ENCODE assay signal across 1 cellular context in the genomic region with DNA sequence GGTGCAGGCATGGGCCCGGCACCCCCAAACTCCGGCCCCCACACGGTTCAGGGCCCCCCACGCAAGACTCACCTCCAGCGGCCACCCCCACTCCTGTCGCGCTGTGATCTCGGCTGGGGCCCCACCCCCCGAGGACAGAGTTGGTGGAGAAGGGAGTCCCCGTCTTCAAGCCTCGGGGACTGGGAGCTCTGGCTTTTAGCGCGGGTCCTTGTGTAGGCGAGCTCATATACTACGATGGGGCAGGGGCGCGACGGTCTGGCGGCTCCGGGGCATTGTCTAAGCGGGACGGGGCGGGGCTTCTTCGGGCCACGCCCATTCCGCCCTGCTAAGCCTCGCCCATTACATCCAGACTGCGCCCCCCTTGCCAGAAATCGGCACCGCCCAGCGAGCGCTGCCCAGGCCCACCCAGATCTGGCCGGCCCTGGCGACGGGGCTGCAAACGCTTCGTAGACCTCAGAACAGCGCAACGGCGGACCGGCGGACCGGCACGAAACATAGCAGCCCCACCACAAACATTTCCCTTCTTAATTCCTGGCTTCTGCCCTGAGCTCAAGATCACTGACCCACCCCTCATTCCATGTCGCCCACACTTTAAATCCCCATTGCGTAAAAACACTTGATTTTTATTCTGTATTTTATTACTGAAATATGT.
TF ChIP-seq lines count a peak whose summit lies in the region.

No MANE protein-coding gene starts in this region.

TF ChIP-seq in HepG2, 621 proteins besides CTCF, POLR2A, EP300 and RAD21 (continued from another document and continues in another):
- TF ChIP-seq, protein P1, sequence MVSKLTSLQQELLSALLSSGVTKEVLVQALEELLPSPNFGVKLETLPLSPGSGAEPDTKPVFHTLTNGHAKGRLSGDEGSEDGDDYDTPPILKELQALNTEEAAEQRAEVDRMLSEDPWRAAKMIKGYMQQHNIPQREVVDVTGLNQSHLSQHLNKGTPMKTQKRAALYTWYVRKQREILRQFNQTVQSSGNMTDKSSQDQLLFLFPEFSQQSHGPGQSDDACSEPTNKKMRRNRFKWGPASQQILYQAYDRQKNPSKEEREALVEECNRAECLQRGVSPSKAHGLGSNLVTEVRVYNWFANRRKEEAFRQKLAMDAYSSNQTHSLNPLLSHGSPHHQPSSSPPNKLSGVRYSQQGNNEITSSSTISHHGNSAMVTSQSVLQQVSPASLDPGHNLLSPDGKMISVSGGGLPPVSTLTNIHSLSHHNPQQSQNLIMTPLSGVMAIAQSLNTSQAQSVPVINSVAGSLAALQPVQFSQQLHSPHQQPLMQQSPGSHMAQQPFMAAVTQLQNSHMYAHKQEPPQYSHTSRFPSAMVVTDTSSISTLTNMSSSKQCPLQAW (CRISPR knock-in tag; IDR thresholded peaks at IDR 0.05): peak; percentile 86
- TF ChIP-seq NFKB2 (CRISPR knock-in tag; IDR thresholded peaks at IDR 0.05; ENCODE audit: borderline replicate concordance) (peak; percentile 83), ZNF333 (CRISPR knock-in tag; IDR thresholded peaks at IDR 0.05; ENCODE audit: borderline replicate concordance) (peak; percentile 56; the same call in 1 of the 2 replicates), SRF (IDR thresholded peaks at IDR 0.05; ENCODE audit: low read depth, low read length) (no peak), ZNF781 (CRISPR knock-in tag; IDR thresholded peaks at IDR 0.05; ENCODE audit: borderline replicate concordance, not compliant biosample characterization) (no peak), KDM5B (CRISPR knock-in tag; IDR thresholded peaks at IDR 0.05; ENCODE audit: borderline replicate concordance) (no peak; the same call in 1 of the 2 replicates), DZIP1 (CRISPR knock-in tag; IDR thresholded peaks at IDR 0.05) (no peak), NCOR1 (IDR thresholded peaks at IDR 0.05; ENCODE audit: borderline replicate concordance, low read length) (peak; percentile 79), DMTF1 (CRISPR knock-in tag; IDR thresholded peaks at IDR 0.05) (no peak), PLRG1 (conservative IDR thresholded peaks at IDR 0.05) (no peak), HOXA7 (CRISPR knock-in tag; IDR thresholded peaks at IDR 0.05) (no peak), CBX5 (CRISPR knock-in tag; IDR thresholded peaks at IDR 0.05; ENCODE audit: borderline replicate concordance) (no peak), ZSCAN22 (CRISPR knock-in tag; IDR thresholded peaks at IDR 0.05) (0 out of 2 replicates have a peak, but pooled peaks have one; percentile 36), TEAD2 (CRISPR knock-in tag; IDR thresholded peaks at IDR 0.05) (no peak), TCF12 (IDR thresholded peaks at IDR 0.05) (no peak), TCF12 (CRISPR knock-in tag; IDR thresholded peaks at IDR 0.05) (no peak), JUNB (CRISPR knock-in tag; IDR thresholded peaks at IDR 0.05; ENCODE audit: borderline replicate concordance) (no peak), CENPX (CRISPR knock-in tag; IDR thresholded peaks at IDR 0.05) (no peak), ZNF597 (CRISPR knock-in tag; IDR thresholded peaks at IDR 0.05) (no peak), ZFP37 (CRISPR knock-in tag; IDR thresholded peaks at IDR 0.05; ENCODE audit: borderline replicate concordance) (peak; percentile 88), ZNF414 (CRISPR knock-in tag; IDR thresholded peaks at IDR 0.05) (peak; percentile 89; the same call in 1 of the 2 replicates), ZNF510 (CRISPR knock-in tag; IDR thresholded peaks at IDR 0.05; ENCODE audit: low read depth) (no peak), RXRA (CRISPR knock-in tag; IDR thresholded peaks at IDR 0.05) (no peak), TCF7L2 (IDR thresholded peaks at IDR 0.05; ENCODE audit: low read depth, low read length) (no peak), SETDB1 (CRISPR knock-in tag; IDR thresholded peaks at IDR 0.05; ENCODE audit: borderline replicate concordance) (0 out of 2 replicates have a peak, but pooled peaks have one; percentile 42), SOX6 (IDR thresholded peaks at IDR 0.05) (no peak), SOX6 (CRISPR knock-in tag; IDR thresholded peaks at IDR 0.05) (0 out of 2 replicates have a peak, but pooled peaks have one; percentile 39), ZBTB25 (CRISPR knock-in tag; IDR thresholded peaks at IDR 0.05) (no peak), ZNF292 (CRISPR knock-in tag; IDR thresholded peaks at IDR 0.05; ENCODE audit: borderline replicate concordance, low read depth) (no peak), REL (CRISPR knock-in tag; conservative IDR thresholded peaks at IDR 0.05) (0 out of 2 replicates have a peak, but pooled peaks have one; percentile 43), RBFOX2 (IDR thresholded peaks at IDR 0.05; ENCODE audit: low read depth, low read length) (peak; percentile 99), KDM2A (CRISPR knock-in tag; IDR thresholded peaks at IDR 0.05; ENCODE audit: borderline replicate concordance, low read depth) (peak; percentile 95), NAIF1 (CRISPR knock-in tag; IDR thresholded peaks at IDR 0.05; ENCODE audit: borderline replicate concordance) (no peak), TRAFD1 (CRISPR knock-in tag; IDR thresholded peaks at IDR 0.05; ENCODE audit: borderline replicate concordance) (no peak), NCOA5 (CRISPR knock-in tag; IDR thresholded peaks at IDR 0.05) (no peak), ISL2 (CRISPR knock-in tag; IDR thresholded peaks at IDR 0.05) (0 out of 2 replicates have a peak, but pooled peaks have one; percentile 15)
- TF ChIP-seq, protein P2, sequence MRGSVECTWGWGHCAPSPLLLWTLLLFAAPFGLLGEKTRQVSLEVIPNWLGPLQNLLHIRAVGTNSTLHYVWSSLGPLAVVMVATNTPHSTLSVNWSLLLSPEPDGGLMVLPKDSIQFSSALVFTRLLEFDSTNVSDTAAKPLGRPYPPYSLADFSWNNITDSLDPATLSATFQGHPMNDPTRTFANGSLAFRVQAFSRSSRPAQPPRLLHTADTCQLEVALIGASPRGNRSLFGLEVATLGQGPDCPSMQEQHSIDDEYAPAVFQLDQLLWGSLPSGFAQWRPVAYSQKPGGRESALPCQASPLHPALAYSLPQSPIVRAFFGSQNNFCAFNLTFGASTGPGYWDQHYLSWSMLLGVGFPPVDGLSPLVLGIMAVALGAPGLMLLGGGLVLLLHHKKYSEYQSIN (CRISPR knock-in tag; IDR thresholded peaks at IDR 0.05; ENCODE audit: borderline replicate concordance): no peak
- TF ChIP-seq, protein P3, sequence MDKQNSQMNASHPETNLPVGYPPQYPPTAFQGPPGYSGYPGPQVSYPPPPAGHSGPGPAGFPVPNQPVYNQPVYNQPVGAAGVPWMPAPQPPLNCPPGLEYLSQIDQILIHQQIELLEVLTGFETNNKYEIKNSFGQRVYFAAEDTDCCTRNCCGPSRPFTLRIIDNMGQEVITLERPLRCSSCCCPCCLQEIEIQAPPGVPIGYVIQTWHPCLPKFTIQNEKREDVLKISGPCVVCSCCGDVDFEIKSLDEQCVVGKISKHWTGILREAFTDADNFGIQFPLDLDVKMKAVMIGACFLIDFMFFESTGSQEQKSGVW (CRISPR knock-in tag; IDR thresholded peaks at IDR 0.05; ENCODE audit: borderline replicate concordance): no peak
- TF ChIP-seq, protein P4, sequence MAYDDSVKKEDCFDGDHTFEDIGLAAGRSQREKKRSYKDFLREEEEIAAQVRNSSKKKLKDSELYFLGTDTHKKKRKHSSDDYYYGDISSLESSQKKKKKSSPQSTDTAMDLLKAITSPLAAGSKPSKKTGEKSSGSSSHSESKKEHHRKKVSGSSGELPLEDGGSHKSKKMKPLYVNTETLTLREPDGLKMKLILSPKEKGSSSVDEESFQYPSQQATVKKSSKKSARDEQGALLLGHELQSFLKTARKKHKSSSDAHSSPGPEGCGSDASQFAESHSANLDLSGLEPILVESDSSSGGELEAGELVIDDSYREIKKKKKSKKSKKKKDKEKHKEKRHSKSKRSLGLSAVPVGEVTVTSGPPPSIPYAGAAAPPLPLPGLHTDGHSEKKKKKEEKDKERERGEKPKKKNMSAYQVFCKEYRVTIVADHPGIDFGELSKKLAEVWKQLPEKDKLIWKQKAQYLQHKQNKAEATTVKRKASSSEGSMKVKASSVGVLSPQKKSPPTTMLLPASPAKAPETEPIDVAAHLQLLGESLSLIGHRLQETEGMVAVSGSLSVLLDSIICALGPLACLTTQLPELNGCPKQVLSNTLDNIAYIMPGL (CRISPR knock-in tag; IDR thresholded peaks at IDR 0.05; ENCODE audit: borderline replicate concordance in 1 of 2, low read depth in 1 of 2): peak in 1 of 2 experiments; percentile 53; a peak in 1 of 4 replicates
- TF ChIP-seq, protein P5, sequence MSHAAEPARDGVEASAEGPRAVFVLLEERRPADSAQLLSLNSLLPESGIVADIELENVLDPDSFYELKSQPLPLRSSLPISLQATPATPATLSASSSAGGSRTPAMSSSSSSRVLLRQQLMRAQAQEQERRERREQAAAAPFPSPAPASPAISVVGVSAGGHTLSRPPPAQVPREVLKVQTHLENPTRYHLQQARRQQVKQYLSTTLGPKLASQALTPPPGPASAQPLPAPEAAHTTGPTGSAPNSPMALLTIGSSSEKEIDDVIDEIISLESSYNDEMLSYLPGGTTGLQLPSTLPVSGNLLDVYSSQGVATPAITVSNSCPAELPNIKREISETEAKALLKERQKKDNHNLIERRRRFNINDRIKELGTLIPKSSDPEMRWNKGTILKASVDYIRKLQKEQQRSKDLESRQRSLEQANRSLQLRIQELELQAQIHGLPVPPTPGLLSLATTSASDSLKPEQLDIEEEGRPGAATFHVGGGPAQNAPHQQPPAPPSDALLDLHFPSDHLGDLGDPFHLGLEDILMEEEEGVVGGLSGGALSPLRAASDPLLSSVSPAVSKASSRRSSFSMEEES (CRISPR knock-in tag; IDR thresholded peaks at IDR 0.05): no peak
